Comparison of ENCODE assay signal across 23 cellular contexts in genomic region chr17:83025636-83026280, GRCh38. TPM values are rescaled to one million over a fixed set of nuclear protein-coding genes. Genes with fewer than 3 reads are reported as not detected.
DNase-seq lines count a peak whose midpoint lies in the region; ATAC-seq and TF ChIP-seq lines count a peak whose summit lies in the region.
"Had no signal": no experiment of that assay in that cellular context is flagged by ENCODE, and none has a peak within 500 bp of the region (broad histone marks: within the 10 kb centered on the region; RNA-seq: fewer than 3 reads in every experiment).

No MANE protein-coding gene starts in this region.

- H4K20me1 ChIP-seq in H9 (ENCODE audit: control insufficient read depth, insufficient read depth, insufficient read length) = no peaks in the 10 kb centered on the region
- no peaks in the 10 kb centered on the region for H4K20me1 ChIP-seq in PC-3 (ENCODE audit: low read length)

- DNase-seq in activated CD8-positive, alpha-beta T cell treated with anti-CD3 and anti-CD28 coated beads, Interleukin-2, amount 10 ng/mL, durations not matched to agents 7 days and 5 days = no peak
- no peak for DNase-seq in activated CD8-positive, alpha-beta T cell treated with anti-CD3 and anti-CD28 coated beads for 36 hours
- DNase-seq in H9 = no peak
- DNase-seq in islet precursor cell = peak; percentile 46
- peak; percentile 22 for DNase-seq in stomach
- DNase-seq in RWPE1 (ENCODE audit: low spot score) = no peak
- no peak for DNase-seq in PC-3
- no peak for DNase-seq in anterior cingulate cortex (lab: John Stamatoyannopoulos, UW)
- DNase-seq: activated CD4-positive, alpha-beta T cell treated with anti-CD3 and anti-CD28 coated beads for 48 hours; HFFc6; hippocampal formation; mesendoderm; NCI-H1092; NCI-H1930; NCI-H524 treated with DMSO at 0.1 percent for 48 hours; NK-92 treated with Interleukin-12 subunit alpha and Interleukin-12 subunit beta, amount 100 ng/mL, for 24 hours; PC-9; SHP77; stimulated activated CD4-positive, alpha-beta T cell treated with anti-CD3 and anti-CD28 coated beads, Interleukin-2, amount 100 ng/mL, for 24 hours; T1000; WERI-Rb-1 had no signal

- H3K14ac ChIP-seq in H9 (ENCODE audit: insufficient read depth, low read length) = 0 out of 2 replicates have a peak overlapping the region, but pooled peaks have one; percentile 13

- H3K27ac ChIP-seq in H9 (ENCODE audit: insufficient read length, low read depth, low read length) (no peak overlapping the region), stomach (no peak overlapping the region), RWPE1 (no peak overlapping the region), PC-3 (ENCODE audit: low read length) (no peak overlapping the region)
- H3K27ac ChIP-seq: PC-9, WERI-Rb-1 had no signal

- H3K56ac ChIP-seq in H9 (ENCODE audit: insufficient read length, low read depth, low read length) = no peak overlapping the region

- H4K91ac ChIP-seq in H9 (ENCODE audit: insufficient read length, low read depth, low read length) = no peak overlapping the region

- no TSS peak for BruUV-seq in PC-3 (replicated peaks; lab: Mats Ljungman, UMichigan)

- peaks cover 11% of the 10 kb centered on the region for H3K36me3 Mint-ChIP-seq in activated CD8-positive, alpha-beta T cell treated with anti-CD3 and anti-CD28 coated beads, Interleukin-2, amount 10 ng/mL, durations not matched to agents 7 days and 5 days (ENCODE audit: low read depth)
- peaks cover 4% of the 10 kb centered on the region for H3K36me3 Mint-ChIP-seq in activated CD8-positive, alpha-beta T cell treated with anti-CD3 and anti-CD28 coated beads for 36 hours (ENCODE audit: low read depth)
- peaks cover 16 to 21% (median 19%) of the 10 kb centered on the region in 3 experiments for H3K36me3 Mint-ChIP-seq in H9 (ENCODE audit: insufficient read depth in 1 of 3, low read depth in 3 of 3)
- H3K36me3 Mint-ChIP-seq: activated naive CD4-positive, alpha-beta T cell treated with anti-CD3 and anti-CD28 coated beads, Interleukin-2, amount 50 U/mL, for 72 hours had no signal

- ATAC-seq in activated CD8-positive, alpha-beta T cell treated with anti-CD3 and anti-CD28 coated beads, Interleukin-2, amount 10 ng/mL, durations not matched to agents 7 days and 5 days = peak; percentile 34
- ATAC-seq in activated CD8-positive, alpha-beta T cell treated with anti-CD3 and anti-CD28 coated beads for 36 hours = no peak
- no peak for ATAC-seq in PC-3
- ATAC-seq: activated naive CD4-positive, alpha-beta T cell treated with anti-CD3 and anti-CD28 coated beads, Interleukin-2, amount 50 U/mL, for 72 hours had no signal

- H3T11ph ChIP-seq in H9 (ENCODE audit: low read length) = no peak overlapping the region

- peaks cover 4% of the 10 kb centered on the region for H3K27me3 Mint-ChIP-seq in activated CD8-positive, alpha-beta T cell treated with anti-CD3 and anti-CD28 coated beads, Interleukin-2, amount 10 ng/mL, durations not matched to agents 7 days and 5 days (ENCODE audit: low read depth)
- H3K27me3 Mint-ChIP-seq in activated CD8-positive, alpha-beta T cell treated with anti-CD3 and anti-CD28 coated beads for 36 hours = no peaks in the 10 kb centered on the region
- H3K27me3 Mint-ChIP-seq in H9 (ENCODE audit: low read depth) = peaks cover 1% of the 10 kb centered on the region; the same call in 1 of the 2 replicates

- intact Hi-C loops in activated CD8-positive, alpha-beta T cell treated with anti-CD3 and anti-CD28 coated beads for 36 hours (cut with micrococcal nuclease) = no loop called here
- intact Hi-C loops in stomach (cut with DNase I; ENCODE audit: low total_unique reads) (no loop called here), PC-3 (cut with micrococcal nuclease) (no loop called here)

- H3K79me1 ChIP-seq in H9 (ENCODE audit: insufficient read depth, low read depth, low read length, poor library complexity, severe bottlenecking) = no peaks in the 10 kb centered on the region

- H3K27me3 ChIP-seq in H9 (ENCODE audit: insufficient read depth, low read length) (no peaks in the 10 kb centered on the region), stomach (no peaks in the 10 kb centered on the region), PC-3 (ENCODE audit: low read length) (no peaks in the 10 kb centered on the region)

- H3K4me2 ChIP-seq in H9 (ENCODE audit: insufficient read depth, insufficient read length, low read length) = no peak overlapping the region
- H3K4me2 ChIP-seq in PC-3 (ENCODE audit: low read length) = no peak overlapping the region
- H3K4me2 ChIP-seq: PC-9 had no signal

- CTCF ChIA-PET in activated CD8-positive, alpha-beta T cell treated with anti-CD3 and anti-CD28 coated beads, Interleukin-2, amount 10 ng/mL, durations not matched to agents 7 days and 5 days (lab: Charles Lee) = no interaction called here
- CTCF ChIA-PET in activated CD8-positive, alpha-beta T cell treated with anti-CD3 and anti-CD28 coated beads for 36 hours (lab: Charles Lee) = no interaction called here
- CTCF ChIA-PET in RWPE1 (lab: Yijun Ruan, JAX) = no interaction called here
- CTCF ChIA-PET in PC-3 (lab: Charles Lee) = no interaction called here

- no peaks in the 10 kb centered on the region for H3F3A ChIP-seq in PC-3 (ENCODE audit: low read length, unreplicated experiment)

- H3K4me3 Mint-ChIP-seq in activated CD8-positive, alpha-beta T cell treated with anti-CD3 and anti-CD28 coated beads, Interleukin-2, amount 10 ng/mL, durations not matched to agents 7 days and 5 days = peak overlapping the region; percentile 4
- no peak overlapping the region for H3K4me3 Mint-ChIP-seq in activated CD8-positive, alpha-beta T cell treated with anti-CD3 and anti-CD28 coated beads for 36 hours
- no peak overlapping the region for H3K4me3 Mint-ChIP-seq in H9
- H3K4me3 Mint-ChIP-seq: HFFc6 had no signal

- POLR2A ChIA-PET in activated CD8-positive, alpha-beta T cell treated with anti-CD3 and anti-CD28 coated beads, Interleukin-2, amount 10 ng/mL, durations not matched to agents 7 days and 5 days (lab: Charles Lee) = no interaction called here
- POLR2A ChIA-PET in activated CD8-positive, alpha-beta T cell treated with anti-CD3 and anti-CD28 coated beads for 36 hours (lab: Charles Lee) = no interaction called here
- POLR2A ChIA-PET in RWPE1 (lab: Yijun Ruan, JAX; ENCODE audit: low non-redundant PET) (no interaction called here), PC-3 (lab: Charles Lee; ENCODE audit: unreplicated experiment) (no interaction called here)

- H2BK15ac ChIP-seq in H9 (ENCODE audit: low read depth, low read length) = no peak overlapping the region

- H3K27ac Mint-ChIP-seq in activated CD8-positive, alpha-beta T cell treated with anti-CD3 and anti-CD28 coated beads, Interleukin-2, amount 10 ng/mL, durations not matched to agents 7 days and 5 days = peak overlapping the region; percentile 40
- no peak overlapping the region for H3K27ac Mint-ChIP-seq in activated CD8-positive, alpha-beta T cell treated with anti-CD3 and anti-CD28 coated beads for 36 hours
- H3K27ac Mint-ChIP-seq in H9 = peak overlapping the region in 1 of 3 experiments; percentile 50; a peak in 1 of 7 replicates
- H3K27ac Mint-ChIP-seq: activated naive CD4-positive, alpha-beta T cell treated with anti-CD3 and anti-CD28 coated beads, Interleukin-2, amount 50 U/mL, for 72 hours; activated T-helper 2 cell treated with anti-CD3 and anti-CD28 coated beads, Interferon-gamma antibody, Interleukin-2, Interleukin-4, amounts not matched to agents 10 μg/mL and 5 μg/mL and 100 μg/mL, durations not matched to agents 14 hours and 24 hours and 36 hours; HFFc6 had no signal

- H2BK5ac ChIP-seq in H9 (ENCODE audit: insufficient read length, low read length) = no peak overlapping the region

- peaks cover 6% of the 10 kb centered on the region for H3K9me3 ChIP-seq in H9 (ENCODE audit: control insufficient read depth, low read depth, low read length)
- no peaks in the 10 kb centered on the region for H3K9me3 ChIP-seq in stomach
- H3K9me3 ChIP-seq in PC-3 (ENCODE audit: low read length) = no peaks in the 10 kb centered on the region

- H3K4me1 Mint-ChIP-seq in activated CD8-positive, alpha-beta T cell treated with anti-CD3 and anti-CD28 coated beads, Interleukin-2, amount 10 ng/mL, durations not matched to agents 7 days and 5 days (ENCODE audit: low read depth) = peaks cover 38% of the 10 kb centered on the region
- peaks cover 32% of the 10 kb centered on the region for H3K4me1 Mint-ChIP-seq in activated CD8-positive, alpha-beta T cell treated with anti-CD3 and anti-CD28 coated beads for 36 hours (ENCODE audit: low read depth)
- H3K4me1 Mint-ChIP-seq in H9 = peaks cover 6 to 7% of the 10 kb centered on the region in 2 experiments

- no peak overlapping the region for H2BK20ac ChIP-seq in H9 (ENCODE audit: low read depth, low read length, poor library complexity, severe bottlenecking)

- H3K4me3 ChIP-seq in stomach = no peak overlapping the region
- no peak overlapping the region for H3K4me3 ChIP-seq in PC-3 (ENCODE audit: low read length)
- H3K4me3 ChIP-seq: PC-9 had no signal

- no peak for TF ChIP-seq POLR2A in stomach (IDR thresholded peaks at IDR 0.05)

- no peak for TF ChIP-seq CTCF in activated CD8-positive, alpha-beta T cell treated with anti-CD3 and anti-CD28 coated beads for 36 hours (IDR thresholded peaks at IDR 0.05)
- TF ChIP-seq CTCF in H9 (conservative IDR thresholded peaks at IDR 0.05) (no peak), stomach (IDR thresholded peaks at IDR 0.05) (no peak), RWPE1 (conservative IDR thresholded peaks at IDR 0.05; ENCODE audit: low read depth) (no peak), PC-3 (conservative IDR thresholded peaks at IDR 0.05; ENCODE audit: low read depth, low read length) (no peak)

- no peak overlapping the region for H2BK12ac ChIP-seq in H9 (ENCODE audit: insufficient read length, low read depth, low read length)

- no peak overlapping the region for H2AFZ ChIP-seq in H9 (ENCODE audit: low read length)
- no peak overlapping the region for H2AFZ ChIP-seq in PC-3 (ENCODE audit: low read length)
- H2AFZ ChIP-seq: PC-9 had no signal

- no peaks in the 10 kb centered on the region for H3K79me2 ChIP-seq in H9 (ENCODE audit: insufficient read depth, low read length)
- H3K79me2 ChIP-seq in PC-3 (ENCODE audit: low read length) = no peaks in the 10 kb centered on the region

- H2AK5ac ChIP-seq in H9 (ENCODE audit: insufficient read length, low read length) = no peak overlapping the region

- WGBS in H9 (ENCODE audit: extremely low coverage, insufficient read length, low lambda C conversion rate) = no CpG with 5 or more reads among the region's 31 CpGs
- WGBS in stomach, 5 donors = 89 to 96% (median 94%) methylated on average over 25 to 31 of the region's 31 CpGs

- no peak overlapping the region for H3K23ac ChIP-seq in H9 (ENCODE audit: insufficient read length, low read depth, low read length)

- H3K23me2 ChIP-seq in H9 (ENCODE audit: insufficient read length, low read depth, low read length, poor library complexity, severe bottlenecking) = no peaks in the 10 kb centered on the region

- no peak overlapping the region for H2BK120ac ChIP-seq in H9 (ENCODE audit: low read depth, low read length, poor library complexity, severe bottlenecking)

- no peak for TF ChIP-seq EP300 in stomach (IDR thresholded peaks at IDR 0.05)

- no peak overlapping the region for H3K9ac ChIP-seq in H9 (ENCODE audit: extremely low read depth, insufficient read length, low read length)
- no peak overlapping the region for H3K9ac ChIP-seq in PC-3 (ENCODE audit: low read length)

- no peak overlapping the region for H3K18ac ChIP-seq in H9 (ENCODE audit: insufficient read length, low read depth, low read length)

- no peaks in the 10 kb centered on the region for H3K9me2 ChIP-seq in PC-3 (replicated peaks; ENCODE audit: low read length)

- H3K4me1 ChIP-seq in H9 (ENCODE audit: insufficient read depth, low read length) (no peaks in the 10 kb centered on the region), stomach (peaks cover 0 to 9% (median 6%) of the 10 kb centered on the region in 4 donors), PC-3 (ENCODE audit: insufficient read depth, low read length) (no peaks in the 10 kb centered on the region)

- H4K5ac ChIP-seq in H9 (ENCODE audit: insufficient read length, low read depth, low read length) = no peak overlapping the region

- H3K4ac ChIP-seq in H9 (ENCODE audit: low read depth, low read length) = no peak overlapping the region

- H3K36me3 ChIP-seq in stomach (peaks cover 0 to 14% (median 8%) of the 10 kb centered on the region in 4 donors), PC-3 (ENCODE audit: low read depth, low read length) (no peaks in the 10 kb centered on the region)

- no peaks in the 10 kb centered on the region for H3K9me3 Mint-ChIP-seq in activated CD8-positive, alpha-beta T cell treated with anti-CD3 and anti-CD28 coated beads, Interleukin-2, amount 10 ng/mL, durations not matched to agents 7 days and 5 days (ENCODE audit: insufficient read depth)
- no peaks in the 10 kb centered on the region for H3K9me3 Mint-ChIP-seq in activated CD8-positive, alpha-beta T cell treated with anti-CD3 and anti-CD28 coated beads for 36 hours
- H3K9me3 Mint-ChIP-seq in H9 = peaks cover 9 to 12% of the 10 kb centered on the region in 2 experiments; a peak in 2 of 5 replicates
- H3K9me3 Mint-ChIP-seq: activated naive CD4-positive, alpha-beta T cell treated with anti-CD3 and anti-CD28 coated beads, Interleukin-2, amount 50 U/mL, for 72 hours; activated T-helper 2 cell treated with anti-CD3 and anti-CD28 coated beads, Interferon-gamma antibody, Interleukin-2, Interleukin-4, amounts not matched to agents 10 μg/mL and 5 μg/mL and 100 μg/mL, durations not matched to agents 14 hours and 24 hours and 36 hours; HFFc6 had no signal

- no peak overlapping the region for H4K8ac ChIP-seq in H9 (replicated peaks; ENCODE audit: insufficient read length, low read depth, low read length)

RNA-seq across cellular contexts. Expression of gene METRNL, which starts 53.7 kb away (rescaled TPM):
- total RNA-seq in activated CD8-positive, alpha-beta T cell treated with anti-CD3 and anti-CD28 coated beads, Interleukin-2, amount 10 ng/mL, durations not matched to agents 7 days and 5 days = 1 to 10 TPM; 3.0 to 4.8 TPM
- total RNA-seq in activated CD8-positive, alpha-beta T cell treated with anti-CD3 and anti-CD28 coated beads for 36 hours = 10 to 100 TPM; 23.3 to 24.1 TPM
- 19.4 and 21.4 TPM in 2 replicates for total RNA-seq in H9 (2021)
- total RNA-seq in stomach = 100 to 1,000 TPM in 2 of 5 donors, 10 to 100 TPM in 3; 25.7 to 452 (median 55.4) TPM
- 10 to 100 TPM; 29.3 to 49.1 (median 35.9) TPM for polyA plus RNA-seq in stomach
- total RNA-seq in PC-3 (2014; rRNA removed) = 30.6 and 38.5 TPM in 2 replicates

Comparison
In these comparisons a context has a peak if more than half of its experiments do, and no peak if none do; other contexts are left out.
1. DNase-seq: peak in islet precursor cell (single experiment) and stomach (single experiment); none in activated CD8-positive, alpha-beta T cell treated with anti-CD3 and anti-CD28 coated beads, Interleukin-2, amount 10 ng/mL, durations not matched to agents 7 days and 5 days (single experiment), activated CD8-positive, alpha-beta T cell treated with anti-CD3 and anti-CD28 coated beads for 36 hours (single experiment), H9 (single experiment), RWPE1 (single experiment), PC-3 (single experiment) and anterior cingulate cortex (0 of 58).